Comparison of ENCODE assay signal across 36 cellular contexts in genomic region chr1:54819733-54820132, GRCh38. TPM values are rescaled to one million over a fixed set of nuclear protein-coding genes. Genes with fewer than 3 reads are reported as not detected.
"Had no signal": no experiment of that assay in that cellular context is flagged by ENCODE, and none has a peak within 500 bp of the region (broad histone marks: within the 10 kb centered on the region; RNA-seq: fewer than 3 reads in every experiment).

No MANE protein-coding gene starts in this region.

- H3K36me3 ChIP-seq: adrenal gland, brain microvascular endothelial cell, breast epithelium had no signal

- H3K4me1 ChIP-seq: adrenal gland, body of pancreas, breast epithelium had no signal

- FAIRE-seq: astrocyte, TTC549 had no signal

- H3K4me1 Mint-ChIP-seq: activated B cell treated with CpG ODN at 0.5 μM for 24 hours; activated CD4-positive, alpha-beta T cell treated with anti-CD3 and anti-CD28 coated beads, Interleukin-2, amount 10 ng/mL, durations not matched to agents 24 days and 14 days had no signal

- H3K4me3 ChIP-seq: adrenal gland, body of pancreas, breast epithelium had no signal

- ATAC-seq: activated CD8-positive, alpha-beta T cell treated with anti-CD3 and anti-CD28 coated beads for 36 hours; activated naive CD4-positive, alpha-beta T cell treated with anti-CD3 and anti-CD28 coated beads, Interleukin-2, amount 50 U/mL, for 72 hours; activated T-cell treated with anti-CD3 and anti-CD28 coated beads, Interleukin-2, amount 50 U/mL, for 4 hours; activated T-cell treated with anti-CD3 and anti-CD28 coated beads, Interleukin-2, amount 50 U/mL, for 72 hours; activated T-helper 17 cell treated with anti-CD3 and anti-CD28 coated beads, Interleukin-2, amount 50 U/mL, for 72 hours; body of pancreas had no signal

- H3K4me3 Mint-ChIP-seq: activated B cell treated with CpG ODN at 0.5 μM for 24 hours; activated CD4-positive, alpha-beta memory T cell treated with anti-CD3 and anti-CD28 coated beads for 36 hours; activated CD4-positive, alpha-beta T cell treated with anti-CD3 and anti-CD28 coated beads, Interleukin-2, amount 10 ng/mL, durations not matched to agents 24 days and 14 days; activated CD8-positive, alpha-beta T cell treated with anti-CD3 and anti-CD28 coated beads for 36 hours; activated naive CD4-positive, alpha-beta T cell treated with anti-CD3 and anti-CD28 coated beads for 36 hours; activated naive CD8-positive, alpha-beta T cell treated with anti-CD3 and anti-CD28 coated beads for 36 hours; activated T-cell treated with anti-CD3 and anti-CD28 coated beads, Interleukin-2, amount 50 U/mL, for 4 hours; activated T-cell treated with anti-CD3 and anti-CD28 coated beads, Interleukin-2, amount 50 U/mL, for 72 hours; activated T-helper 1 cell treated with anti-CD3 and anti-CD28 coated beads, Interleukin-12 subunit alpha, Interleukin-12 subunit beta, Interleukin-2, Interleukin-4 antibody, amounts not matched to agents 30 ng/mL and 10 ng/mL and 1 ng/mL, durations not matched to agents 14 hours and 24 hours and 36 hours; activated T-helper 17 cell treated with anti-CD3 and anti-CD28 coated beads, Interleukin-2, amount 50 U/mL, for 72 hours; T-helper 1 cell treated with Interleukin-12 subunit alpha and Interleukin-12 subunit beta and Interleukin-4 antibody, amounts not matched to agents 30 μg/mL and 1 μg/mL, for 36 hours; T-helper 2 cell treated with Interferon-gamma antibody and Interleukin-4, amounts not matched to agents 5 μg/mL and 100 μg/mL, for 36 hours had no signal

- DNase-seq: activated B cell treated with CpG ODN at 0.5 μM for 24 hours; activated CD4-positive, alpha-beta memory T cell treated with anti-CD3 and anti-CD28 coated beads for 36 hours; activated CD4-positive, alpha-beta T cell treated with anti-CD3 and anti-CD28 coated beads for 4 hours; activated CD4-positive, alpha-beta T cell treated with anti-CD3 and anti-CD28 coated beads, Interleukin-2, amount 10 ng/mL, durations not matched to agents 24 days and 14 days; activated CD4-positive, alpha-beta T cell treated with anti-CD3 and anti-CD28 coated beads, Interleukin-2, amount 50 U/mL, for 1 hour; activated CD4-positive, alpha-beta T cell treated with anti-CD3 and anti-CD28 coated beads, Interleukin-2, amount 50 U/mL, for 4 hours; activated CD4-positive, CD25-positive, alpha-beta regulatory T cell treated with anti-CD3 and anti-CD28 coated beads, Interleukin-2, amount 50 U/mL, for 72 hours; activated CD8-positive, alpha-beta memory T cell treated with anti-CD3 and anti-CD28 coated beads, Interleukin-2, amount 50 U/mL, for 4 hours; activated CD8-positive, alpha-beta T cell treated with anti-CD3 and anti-CD28 coated beads for 36 hours; activated gamma-delta T cell treated with Interleukin-2 at 50 U/mL for 16 hours; activated naive CD4-positive, alpha-beta T cell; activated naive CD4-positive, alpha-beta T cell treated with anti-CD3 and anti-CD28 coated beads for 36 hours; activated naive CD4-positive, alpha-beta T cell treated with anti-CD3 and anti-CD28 coated beads, Interleukin-2, amount 50 U/mL, for 16 hours; activated naive CD8-positive, alpha-beta T cell treated with anti-CD3 and anti-CD28 coated beads for 36 hours; activated T-cell treated with anti-CD3 and anti-CD28 coated beads for 4 hours; activated T-cell treated with anti-CD3 and anti-CD28 coated beads, Interleukin-2, amount 50 U/mL, for 1 hour; activated T-cell treated with anti-CD3 and anti-CD28 coated beads, Interleukin-2, amount 50 U/mL, for 4 hours; activated T-cell treated with anti-CD3 and anti-CD28 coated beads, Interleukin-2, amount 50 U/mL, for 72 hours; amniotic stem cell; aorta; body of pancreas; brain microvascular endothelial cell; central memory CD4-positive, alpha-beta T cell; T-helper 1 cell; T-helper 2 cell; T-helper 9 cell had no signal

- H3K27me3 ChIP-seq: adrenal gland, body of pancreas, brain microvascular endothelial cell, breast epithelium had no signal

- H3K27me3 Mint-ChIP-seq: activated CD4-positive, alpha-beta memory T cell treated with anti-CD3 and anti-CD28 coated beads for 36 hours; activated CD8-positive, alpha-beta T cell treated with anti-CD3 and anti-CD28 coated beads for 36 hours; activated naive CD8-positive, alpha-beta T cell treated with anti-CD3 and anti-CD28 coated beads for 36 hours; activated T-helper 17 cell treated with anti-CD3 and anti-CD28 coated beads, Interleukin-2, amount 50 U/mL, for 72 hours had no signal

- H3K27ac ChIP-seq: adrenal gland, body of pancreas, brain microvascular endothelial cell, VCaP had no signal

- H3K27ac Mint-ChIP-seq: activated B cell treated with CpG ODN at 0.5 μM for 24 hours; activated CD4-positive, alpha-beta memory T cell treated with anti-CD3 and anti-CD28 coated beads for 36 hours; activated CD4-positive, alpha-beta T cell treated with anti-CD3 and anti-CD28 coated beads, Interleukin-2, amount 10 ng/mL, durations not matched to agents 24 days and 14 days; activated CD8-positive, alpha-beta T cell treated with anti-CD3 and anti-CD28 coated beads for 36 hours; activated naive CD4-positive, alpha-beta T cell treated with anti-CD3 and anti-CD28 coated beads for 36 hours; activated naive CD8-positive, alpha-beta T cell treated with anti-CD3 and anti-CD28 coated beads for 36 hours; activated T-cell treated with anti-CD3 and anti-CD28 coated beads, Interleukin-2, amount 50 U/mL, for 72 hours; activated T-helper 1 cell treated with anti-CD3 and anti-CD28 coated beads, Interleukin-12 subunit alpha, Interleukin-12 subunit beta, Interleukin-2, Interleukin-4 antibody, amounts not matched to agents 30 ng/mL and 10 ng/mL and 1 ng/mL, durations not matched to agents 14 hours and 24 hours and 36 hours; T-helper 1 cell treated with Interleukin-12 subunit alpha and Interleukin-12 subunit beta and Interleukin-4 antibody, amounts not matched to agents 30 μg/mL and 1 μg/mL, for 36 hours; T-helper 2 cell treated with Interferon-gamma antibody and Interleukin-4, amounts not matched to agents 5 μg/mL and 100 μg/mL, for 36 hours had no signal

- H3K9me3 ChIP-seq: body of pancreas had no signal

RNA-seq across cellular contexts. Expression of gene TTC22, which starts 18.6 kb away (rescaled TPM):
- total RNA-seq: astrocyte had no signal
